ENCODE assay signal across 35 cellular contexts in genomic region chr2:115359550-115359949, GRCh38.
"Had no signal": no experiment of that assay in that cellular context is flagged by ENCODE, and none has a peak within 500 bp of the region (broad histone marks: within the 10 kb centered on the region; RNA-seq: fewer than 3 reads in every experiment).

No MANE protein-coding gene starts in this region.

- H3K36me3 ChIP-seq: MG63 had no signal

- DNase-seq: Karpas-422, Kasumi-1, MG63, MM.1S, MV-4-11, NCI-H1048, NCI-H1092, NCI-H1092 treated with DMSO at 0.1 percent for 48 hours, NCI-H1105, NCI-H1105 treated with DMSO at 0.1 percent for 48 hours, NCI-H1417, NCI-H1417 treated with DMSO at 0.1 percent for 48 hours, NCI-H1436, NCI-H1436 treated with DMSO at 0.1 percent for 48 hours, NCI-H146, NCI-H1694, NCI-H1694 treated with DMSO at 0.1 percent for 48 hours, NCI-H187, NCI-H187 treated with DMSO at 0.1 percent for 48 hours, NCI-H1930, NCI-H2029, NCI-H2029 treated with DMSO at 0.1 percent for 48 hours, NCI-H2081, NCI-H2081 treated with DMSO at 0.1 percent for 48 hours, NCI-H2107, NCI-H2171, NCI-H2171 treated with DMSO at 0.1 percent for 48 hours, NCI-H2227 treated with DMSO at 0.1 percent for 48 hours, NCI-H226, NCI-H345, NCI-H446, NCI-H446 treated with DMSO at 0.1 percent for 48 hours, NCI-H510A, NCI-H510A treated with DMSO at 0.1 percent for 48 hours, NCI-H524 treated with DMSO at 0.1 percent for 48 hours had no signal

- H3K4me3 ChIP-seq: MG63 had no signal

- H3K27me3 ChIP-seq: MG63 had no signal
